Comparison of ENCODE assay signal across 8 cellular contexts in genomic region chr5:140631831-140632365, GRCh38. TPM values are rescaled to one million over a fixed set of nuclear protein-coding genes. Genes with fewer than 3 reads are reported as not detected.
DNase-seq lines count a peak whose midpoint lies in the region; ATAC-seq and TF ChIP-seq lines count a peak whose summit lies in the region.

No MANE protein-coding gene starts in this region.

- no peaks in the 10 kb centered on the region for H3K36me3 Mint-ChIP-seq in activated CD4-positive, alpha-beta memory T cell treated with anti-CD3 and anti-CD28 coated beads for 36 hours

- H3K4me3 ChIP-seq in gastrocnemius medialis (peak overlapping the region; percentile 55 to 67 (median 60)), Karpas-422 (ENCODE audit: low read length) (no peak overlapping the region)

- H3K9me3 ChIP-seq in gastrocnemius medialis (no peaks in the 10 kb centered on the region), Karpas-422 (ENCODE audit: low read length) (peaks cover 4% of the 10 kb centered on the region; the same call in 1 of the 2 replicates)

- peak overlapping the region; percentile 75 for H3K4me3 Mint-ChIP-seq in activated CD4-positive, alpha-beta memory T cell treated with anti-CD3 and anti-CD28 coated beads for 36 hours

- H3K27ac ChIP-seq in foreskin keratinocyte (no peak overlapping the region), gastrocnemius medialis (peak overlapping the region; percentile 70 to 78 (median 75)), Karpas-422 (ENCODE audit: low read length) (no peak overlapping the region)

- in situ Hi-C loops in gastrocnemius medialis (cut with MboI; ENCODE audit: low sequenced_read_pairs in 4 of 4) = loop anchor here in 3 of 4 donors (5.0 to 10.0 kb wide), 3 partner anchors 47 to 57 kb away; no protein-coding TSS in a partner anchor

- TF ChIP-seq POLR2A in gastrocnemius medialis (IDR thresholded peaks at IDR 0.05) = no peak

- no peak overlapping the region for H3K27ac Mint-ChIP-seq in activated CD4-positive, alpha-beta memory T cell treated with anti-CD3 and anti-CD28 coated beads for 36 hours

- H3K4me2 ChIP-seq in Karpas-422 (ENCODE audit: low read depth, low read length, poor library complexity, severe bottlenecking) = no peak overlapping the region

- no peaks in the 10 kb centered on the region for H4K20me1 ChIP-seq in Karpas-422 (ENCODE audit: insufficient read depth, low read depth, low read length)

- H3K4me1 Mint-ChIP-seq in activated CD4-positive, alpha-beta memory T cell treated with anti-CD3 and anti-CD28 coated beads for 36 hours (ENCODE audit: low read depth) = peaks cover 24% of the 10 kb centered on the region

- ATAC-seq in HG03108 (IDR thresholded peaks at IDR 0.05; ENCODE audit: unreplicated experiment) (peak; percentile 36), foreskin keratinocyte (peak; percentile 47), gastrocnemius medialis (peak; percentile 55 to 63)

- CTCF ChIA-PET in activated CD4-positive, alpha-beta memory T cell treated with anti-CD3 and anti-CD28 coated beads for 36 hours (lab: Charles Lee) = interaction anchor here (1.4 kb wide), 1 partner anchor 260 kb away, joined by 6 read pairs; no protein-coding TSS in a partner anchor

- POLR2A ChIA-PET in activated CD4-positive, alpha-beta memory T cell treated with anti-CD3 and anti-CD28 coated beads for 36 hours (lab: Charles Lee) = no interaction called here

- H3K9me3 Mint-ChIP-seq in activated CD4-positive, alpha-beta memory T cell treated with anti-CD3 and anti-CD28 coated beads for 36 hours = peaks cover 4% of the 10 kb centered on the region

- no peak overlapping the region for H3K9ac ChIP-seq in Karpas-422 (ENCODE audit: low read length)

- H3K79me2 ChIP-seq in Karpas-422 (ENCODE audit: low read length) = no peaks in the 10 kb centered on the region

- no peaks in the 10 kb centered on the region for H3K4me1 ChIP-seq in foreskin keratinocyte
- H3K4me1 ChIP-seq in gastrocnemius medialis = peaks cover 8 to 13% of the 10 kb centered on the region in 2 donors
- no peaks in the 10 kb centered on the region for H3K4me1 ChIP-seq in Karpas-422 (ENCODE audit: low read length)

- TF ChIP-seq CTCF in foreskin keratinocyte (conservative IDR thresholded peaks at IDR 0.05) (no peak), gastrocnemius medialis (IDR thresholded peaks at IDR 0.05 in 4 of 5, conservative IDR thresholded peaks at IDR 0.05 in 1 of 5) (no peak)

- H2AFZ ChIP-seq in Karpas-422 (ENCODE audit: low read length) = no peak overlapping the region

- peaks cover 23% of the 10 kb centered on the region for H3K27me3 ChIP-seq in foreskin keratinocyte
- no peaks in the 10 kb centered on the region for H3K27me3 ChIP-seq in gastrocnemius medialis
- 0 out of 2 replicates have a peak, but pooled peaks cover under 1% of the 10 kb centered on the region for H3K27me3 ChIP-seq in Karpas-422 (ENCODE audit: low read length)

- intact Hi-C loops in activated CD4-positive, alpha-beta memory T cell treated with anti-CD3 and anti-CD28 coated beads for 36 hours (cut with micrococcal nuclease) = no loop called here
- intact Hi-C loops in gastrocnemius medialis (cut with DNase I; ENCODE audit: low total_unique reads) = no loop called here

- peaks cover 2% of the 10 kb centered on the region for H3K27me3 Mint-ChIP-seq in activated CD4-positive, alpha-beta memory T cell treated with anti-CD3 and anti-CD28 coated beads for 36 hours

- peak; percentile 19 for DNase-seq in activated CD4-positive, alpha-beta T cell treated with anti-CD3 and anti-CD28 coated beads for 1 hour
- DNase-seq in activated CD4-positive, alpha-beta T cell treated with anti-CD3 and anti-CD28 coated beads, Interleukin-2, amount 50 U/mL, for 48 hours = no peak
- DNase-seq in activated CD4-positive, alpha-beta memory T cell treated with anti-CD3 and anti-CD28 coated beads for 36 hours = peak; percentile 47
- DNase-seq in foreskin keratinocyte (no peak), gastrocnemius medialis (no peak), Karpas-422 (no peak), LoVo (ENCODE audit: low spot score) (no peak)

- H3K36me3 ChIP-seq in gastrocnemius medialis (no peaks in the 10 kb centered on the region), Karpas-422 (ENCODE audit: insufficient read depth, low read length) (no peaks in the 10 kb centered on the region)

- H3K9me2 ChIP-seq in Karpas-422 (replicated peaks; ENCODE audit: insufficient read depth, low read length) = no peaks in the 10 kb centered on the region

RNA-seq across cellular contexts. Expression of gene CD14, which starts 1.1 kb away (rescaled TPM):
- under 1 TPM; 0.39 to 0.62 TPM for total RNA-seq in activated CD4-positive, alpha-beta memory T cell treated with anti-CD3 and anti-CD28 coated beads for 36 hours
- total RNA-seq in foreskin keratinocyte = not detected in 2 replicates
- 0.11 and 0.12 TPM in 2 replicates for polyA plus RNA-seq in foreskin keratinocyte
- 10 to 100 TPM; 12.2 to 22.9 (median 16.1) TPM for total RNA-seq in gastrocnemius medialis
- not detected in 2 replicates for total RNA-seq in Karpas-422 (2014; rRNA removed; shearing (Covaris generic); ENCODE audit: low replicate concordance)

RNA-seq across cellular contexts. Expression of gene TMCO6, which starts 7.4 kb away (rescaled TPM):
- total RNA-seq in activated CD4-positive, alpha-beta memory T cell treated with anti-CD3 and anti-CD28 coated beads for 36 hours = 10 to 100 TPM; 33.7 to 33.8 TPM
- total RNA-seq in foreskin keratinocyte (9.8 and 11.3 TPM in 2 replicates), gastrocnemius medialis (10 to 100 TPM in 2 of 4 donors, 1 to 10 TPM in 2; 5.1 to 15.4 (median 9.5) TPM)
- polyA plus RNA-seq in foreskin keratinocyte = 8.8 and 8.9 TPM in 2 replicates
- total RNA-seq in Karpas-422 (2014; rRNA removed; shearing (Covaris generic); ENCODE audit: low replicate concordance) = 23.8 and 29.9 TPM in 2 replicates

RNA-seq across cellular contexts. Expression of gene NDUFA2, which starts 15.5 kb away (rescaled TPM):
- 10 to 100 TPM; 63.8 to 69.4 TPM for total RNA-seq in activated CD4-positive, alpha-beta memory T cell treated with anti-CD3 and anti-CD28 coated beads for 36 hours
- 51.7 and 59.5 TPM in 2 replicates for total RNA-seq in foreskin keratinocyte
- 89.6 and 99.0 TPM in 2 replicates for polyA plus RNA-seq in foreskin keratinocyte
- total RNA-seq in gastrocnemius medialis = 100 to 1,000 TPM in 2 of 4 donors, 10 to 100 TPM in 2; 86.9 to 121 (median 102) TPM
- total RNA-seq in Karpas-422 (2014; rRNA removed; shearing (Covaris generic); ENCODE audit: low replicate concordance) = 126 and 131 TPM in 2 replicates

RNA-seq across cellular contexts. Expression of gene IK, which starts 15.7 kb away (rescaled TPM):
- 100 to 1,000 TPM; 103 to 104 TPM for total RNA-seq in activated CD4-positive, alpha-beta memory T cell treated with anti-CD3 and anti-CD28 coated beads for 36 hours
- total RNA-seq in foreskin keratinocyte (77.8 and 92.6 TPM in 2 replicates), gastrocnemius medialis (100 to 1,000 TPM in 3 of 4 donors, 10 to 100 TPM in 1; 94.5 to 169 (median 143) TPM)
- polyA plus RNA-seq in foreskin keratinocyte = 65.2 and 72.9 TPM in 2 replicates
- 101 and 106 TPM in 2 replicates for total RNA-seq in Karpas-422 (2014; rRNA removed; shearing (Covaris generic); ENCODE audit: low replicate concordance)

RNA-seq across cellular contexts. Expression of gene WDR55, which starts 32.8 kb away (rescaled TPM):
- 10 to 100 TPM; 30.4 to 32.1 TPM for total RNA-seq in activated CD4-positive, alpha-beta memory T cell treated with anti-CD3 and anti-CD28 coated beads for 36 hours
- total RNA-seq in foreskin keratinocyte = 27.7 and 28.1 TPM in 2 replicates
- 17.4 and 17.5 TPM in 2 replicates for polyA plus RNA-seq in foreskin keratinocyte
- total RNA-seq in gastrocnemius medialis = 10 to 100 TPM; 10.9 to 18.7 (median 15.1) TPM
- 15.9 and 21.5 TPM in 2 replicates for total RNA-seq in Karpas-422 (2014; rRNA removed; shearing (Covaris generic); ENCODE audit: low replicate concordance)

Comparison
In these comparisons a context has a peak if more than half of its experiments do, and no peak if none do; other contexts are left out.
1. DNase-seq: peak in activated CD4-positive, alpha-beta T cell treated with anti-CD3 and anti-CD28 coated beads for 1 hour (single experiment) and activated CD4-positive, alpha-beta memory T cell treated with anti-CD3 and anti-CD28 coated beads for 36 hours (single experiment); none in activated CD4-positive, alpha-beta T cell treated with anti-CD3 and anti-CD28 coated beads, Interleukin-2, amount 50 U/mL, for 48 hours (0 of 2), foreskin keratinocyte (0 of 2), gastrocnemius medialis (0 of 2), Karpas-422 (single experiment) and LoVo (single experiment).
2. H3K27ac ChIP-seq: peak in gastrocnemius medialis (4 of 4); none in foreskin keratinocyte (single experiment) and Karpas-422 (single experiment).
3. RNA of gene CD14, which starts 1.1 kb away (total RNA-seq): 12.2 to 22.9 TPM in gastrocnemius medialis; 0.39 to 0.62 TPM in activated CD4-positive, alpha-beta memory T cell treated with anti-CD3 and anti-CD28 coated beads for 36 hours, not detected in foreskin keratinocyte and not detected in Karpas-422; every median in the first group is over 4 times any median in the second.
4. Peak in every context shown above with its lines, with median percentiles within 50 percentile points of each other: ATAC-seq.